1 cellular context compared by ENCODE assay signal in the genomic region with DNA sequence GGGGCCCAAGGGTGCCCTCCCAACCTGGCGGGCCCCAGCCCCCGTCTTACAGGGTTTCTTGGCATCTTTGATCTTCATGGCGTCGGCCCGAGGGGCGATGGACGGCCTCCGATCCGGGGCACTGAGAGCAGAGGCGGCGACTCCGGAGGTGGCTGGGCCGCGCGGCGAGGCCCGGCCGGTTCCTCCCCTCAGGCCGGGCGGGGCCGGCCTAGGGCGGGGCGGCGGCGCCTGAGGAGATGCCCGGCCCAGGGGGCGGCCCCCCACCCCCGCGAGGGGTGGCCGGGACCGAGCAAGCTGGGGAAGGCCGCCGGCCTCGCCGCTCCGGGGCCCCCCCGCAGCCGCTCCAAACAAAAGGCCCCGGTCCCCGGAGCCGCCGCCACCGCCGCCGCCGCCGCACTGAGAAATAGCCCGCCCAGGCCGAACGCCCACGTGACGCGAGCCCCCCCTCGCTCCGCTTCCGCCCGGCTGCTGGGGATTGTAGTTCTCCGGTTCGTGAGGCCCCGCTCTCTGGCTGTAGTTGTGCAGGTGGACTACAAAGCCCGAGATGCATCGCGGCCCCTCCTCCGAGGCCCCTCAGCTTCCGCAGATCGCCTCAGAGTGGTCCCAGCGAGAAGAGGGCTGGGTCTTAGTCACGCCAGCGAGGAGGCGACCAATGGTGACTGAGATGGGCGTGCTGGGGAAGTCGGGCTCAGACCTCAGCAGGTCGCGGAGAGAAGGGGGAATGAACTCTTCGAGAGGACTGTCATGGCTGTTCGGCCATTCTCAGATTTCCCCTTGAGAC.
TF ChIP-seq lines count a peak whose summit lies in the region.

PANK3 (minus strand) TSS at position 163 of the 781 bp plus-strand sequence; CDS start at position 78, 85 bp downstream.

TF ChIP-seq in HepG2, 621 proteins besides CTCF, POLR2A, EP300 and RAD21 (continued from another document and continues in another):
- TF ChIP-seq, protein P1, sequence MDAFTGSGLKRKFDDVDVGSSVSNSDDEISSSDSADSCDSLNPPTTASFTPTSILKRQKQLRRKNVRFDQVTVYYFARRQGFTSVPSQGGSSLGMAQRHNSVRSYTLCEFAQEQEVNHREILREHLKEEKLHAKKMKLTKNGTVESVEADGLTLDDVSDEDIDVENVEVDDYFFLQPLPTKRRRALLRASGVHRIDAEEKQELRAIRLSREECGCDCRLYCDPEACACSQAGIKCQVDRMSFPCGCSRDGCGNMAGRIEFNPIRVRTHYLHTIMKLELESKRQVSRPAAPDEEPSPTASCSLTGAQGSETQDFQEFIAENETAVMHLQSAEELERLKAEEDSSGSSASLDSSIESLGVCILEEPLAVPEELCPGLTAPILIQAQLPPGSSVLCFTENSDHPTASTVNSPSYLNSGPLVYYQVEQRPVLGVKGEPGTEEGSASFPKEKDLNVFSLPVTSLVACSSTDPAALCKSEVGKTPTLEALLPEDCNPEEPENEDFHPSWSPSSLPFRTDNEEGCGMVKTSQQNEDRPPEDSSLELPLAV (CRISPR knock-in tag; conservative IDR thresholded peaks at IDR 0.05; ENCODE audit: low read depth), result no peak
- TF ChIP-seq PHF8 (CRISPR knock-in tag; IDR thresholded peaks at IDR 0.05) (peak; percentile 82), ZNF670 (CRISPR knock-in tag; IDR thresholded peaks at IDR 0.05; ENCODE audit: borderline replicate concordance) (peak; percentile 78), CEBPG (CRISPR knock-in tag; IDR thresholded peaks at IDR 0.05) (no peak), ZNF160 (CRISPR knock-in tag; IDR thresholded peaks at IDR 0.05) (no peak), ZFP36L1 (CRISPR knock-in tag; IDR thresholded peaks at IDR 0.05) (peak; percentile 81), MBD4 (IDR thresholded peaks at IDR 0.05; ENCODE audit: borderline replicate concordance, low read length) (no peak), GZF1 (CRISPR knock-in tag; IDR thresholded peaks at IDR 0.05) (no peak), PAXIP1 (CRISPR knock-in tag; conservative IDR thresholded peaks at IDR 0.05) (peak; percentile 76), RFXAP (CRISPR knock-in tag; IDR thresholded peaks at IDR 0.05; ENCODE audit: borderline replicate concordance) (peak; percentile 84; the same call in 1 of the 2 replicates), SMC3 (IDR thresholded peaks at IDR 0.05; ENCODE audit: low read length) (0 out of 2 replicates have a peak, but pooled peaks have one; percentile 4), ZNF136 (CRISPR knock-in tag; IDR thresholded peaks at IDR 0.05; ENCODE audit: low read depth) (0 out of 2 replicates have a peak, but pooled peaks have one; percentile 55), ZNF205 (CRISPR knock-in tag; IDR thresholded peaks at IDR 0.05) (no peak), DBP (CRISPR knock-in tag; IDR thresholded peaks at IDR 0.05; ENCODE audit: not compliant biosample characterization) (no peak), POLR2AphosphoS5 (IDR thresholded peaks at IDR 0.05; ENCODE audit: low read depth, low read length) (peak; percentile 98), KMT2B (CRISPR knock-in tag; IDR thresholded peaks at IDR 0.05) (peak; percentile 67; the same call in 1 of the 2 replicates), ZSCAN25 (CRISPR knock-in tag; IDR thresholded peaks at IDR 0.05) (no peak), TSC22D2 (CRISPR knock-in tag; IDR thresholded peaks at IDR 0.05; ENCODE audit: borderline replicate concordance) (no peak), ERF (CRISPR knock-in tag; IDR thresholded peaks at IDR 0.05) (peak; percentile 81), CHD2 (IDR thresholded peaks at IDR 0.05; ENCODE audit: low read depth, low read length) (peak; percentile 60; the same call in 1 of the 2 replicates), ATM (IDR thresholded peaks at IDR 0.05; ENCODE audit: borderline replicate concordance) (no peak), BRD4 (CRISPR knock-in tag; IDR thresholded peaks at IDR 0.05) (peak; percentile 86), PLRG1 (conservative IDR thresholded peaks at IDR 0.05) (no peak), ZMAT3 (CRISPR knock-in tag; conservative IDR thresholded peaks at IDR 0.05) (no peak), HNRNPL (IDR thresholded peaks at IDR 0.05; ENCODE audit: low read depth, low read length) (no peak), SMYD3 (CRISPR knock-in tag; IDR thresholded peaks at IDR 0.05) (no peak)
- TF ChIP-seq, protein P2, sequence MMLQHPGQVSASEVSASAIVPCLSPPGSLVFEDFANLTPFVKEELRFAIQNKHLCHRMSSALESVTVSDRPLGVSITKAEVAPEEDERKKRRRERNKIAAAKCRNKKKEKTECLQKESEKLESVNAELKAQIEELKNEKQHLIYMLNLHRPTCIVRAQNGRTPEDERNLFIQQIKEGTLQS (CRISPR knock-in tag; IDR thresholded peaks at IDR 0.05), result no peak
- TF ChIP-seq, protein P3, sequence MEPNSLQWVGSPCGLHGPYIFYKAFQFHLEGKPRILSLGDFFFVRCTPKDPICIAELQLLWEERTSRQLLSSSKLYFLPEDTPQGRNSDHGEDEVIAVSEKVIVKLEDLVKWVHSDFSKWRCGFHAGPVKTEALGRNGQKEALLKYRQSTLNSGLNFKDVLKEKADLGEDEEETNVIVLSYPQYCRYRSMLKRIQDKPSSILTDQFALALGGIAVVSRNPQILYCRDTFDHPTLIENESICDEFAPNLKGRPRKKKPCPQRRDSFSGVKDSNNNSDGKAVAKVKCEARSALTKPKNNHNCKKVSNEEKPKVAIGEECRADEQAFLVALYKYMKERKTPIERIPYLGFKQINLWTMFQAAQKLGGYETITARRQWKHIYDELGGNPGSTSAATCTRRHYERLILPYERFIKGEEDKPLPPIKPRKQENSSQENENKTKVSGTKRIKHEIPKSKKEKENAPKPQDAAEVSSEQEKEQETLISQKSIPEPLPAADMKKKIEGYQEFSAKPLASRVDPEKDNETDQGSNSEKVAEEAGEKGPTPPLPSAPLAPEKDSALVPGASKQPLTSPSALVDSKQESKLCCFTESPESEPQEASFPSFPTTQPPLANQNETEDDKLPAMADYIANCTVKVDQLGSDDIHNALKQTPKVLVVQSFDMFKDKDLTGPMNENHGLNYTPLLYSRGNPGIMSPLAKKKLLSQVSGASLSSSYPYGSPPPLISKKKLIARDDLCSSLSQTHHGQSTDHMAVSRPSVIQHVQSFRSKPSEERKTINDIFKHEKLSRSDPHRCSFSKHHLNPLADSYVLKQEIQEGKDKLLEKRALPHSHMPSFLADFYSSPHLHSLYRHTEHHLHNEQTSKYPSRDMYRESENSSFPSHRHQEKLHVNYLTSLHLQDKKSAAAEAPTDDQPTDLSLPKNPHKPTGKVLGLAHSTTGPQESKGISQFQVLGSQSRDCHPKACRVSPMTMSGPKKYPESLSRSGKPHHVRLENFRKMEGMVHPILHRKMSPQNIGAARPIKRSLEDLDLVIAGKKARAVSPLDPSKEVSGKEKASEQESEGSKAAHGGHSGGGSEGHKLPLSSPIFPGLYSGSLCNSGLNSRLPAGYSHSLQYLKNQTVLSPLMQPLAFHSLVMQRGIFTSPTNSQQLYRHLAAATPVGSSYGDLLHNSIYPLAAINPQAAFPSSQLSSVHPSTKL (CRISPR knock-in tag; IDR thresholded peaks at IDR 0.05), result no peak; the same call in 1 of the 2 replicates
- TF ChIP-seq, protein P4, sequence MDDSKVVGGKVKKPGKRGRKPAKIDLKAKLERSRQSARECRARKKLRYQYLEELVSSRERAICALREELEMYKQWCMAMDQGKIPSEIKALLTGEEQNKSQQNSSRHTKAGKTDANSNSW (CRISPR knock-in tag; IDR thresholded peaks at IDR 0.05; ENCODE audit: borderline replicate concordance), result no peak
- TF ChIP-seq, protein P5, sequence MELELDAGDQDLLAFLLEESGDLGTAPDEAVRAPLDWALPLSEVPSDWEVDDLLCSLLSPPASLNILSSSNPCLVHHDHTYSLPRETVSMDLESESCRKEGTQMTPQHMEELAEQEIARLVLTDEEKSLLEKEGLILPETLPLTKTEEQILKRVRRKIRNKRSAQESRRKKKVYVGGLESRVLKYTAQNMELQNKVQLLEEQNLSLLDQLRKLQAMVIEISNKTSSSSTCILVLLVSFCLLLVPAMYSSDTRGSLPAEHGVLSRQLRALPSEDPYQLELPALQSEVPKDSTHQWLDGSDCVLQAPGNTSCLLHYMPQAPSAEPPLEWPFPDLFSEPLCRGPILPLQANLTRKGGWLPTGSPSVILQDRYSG (CRISPR knock-in tag; IDR thresholded peaks at IDR 0.05), result no peak
- TF ChIP-seq, protein P6, sequence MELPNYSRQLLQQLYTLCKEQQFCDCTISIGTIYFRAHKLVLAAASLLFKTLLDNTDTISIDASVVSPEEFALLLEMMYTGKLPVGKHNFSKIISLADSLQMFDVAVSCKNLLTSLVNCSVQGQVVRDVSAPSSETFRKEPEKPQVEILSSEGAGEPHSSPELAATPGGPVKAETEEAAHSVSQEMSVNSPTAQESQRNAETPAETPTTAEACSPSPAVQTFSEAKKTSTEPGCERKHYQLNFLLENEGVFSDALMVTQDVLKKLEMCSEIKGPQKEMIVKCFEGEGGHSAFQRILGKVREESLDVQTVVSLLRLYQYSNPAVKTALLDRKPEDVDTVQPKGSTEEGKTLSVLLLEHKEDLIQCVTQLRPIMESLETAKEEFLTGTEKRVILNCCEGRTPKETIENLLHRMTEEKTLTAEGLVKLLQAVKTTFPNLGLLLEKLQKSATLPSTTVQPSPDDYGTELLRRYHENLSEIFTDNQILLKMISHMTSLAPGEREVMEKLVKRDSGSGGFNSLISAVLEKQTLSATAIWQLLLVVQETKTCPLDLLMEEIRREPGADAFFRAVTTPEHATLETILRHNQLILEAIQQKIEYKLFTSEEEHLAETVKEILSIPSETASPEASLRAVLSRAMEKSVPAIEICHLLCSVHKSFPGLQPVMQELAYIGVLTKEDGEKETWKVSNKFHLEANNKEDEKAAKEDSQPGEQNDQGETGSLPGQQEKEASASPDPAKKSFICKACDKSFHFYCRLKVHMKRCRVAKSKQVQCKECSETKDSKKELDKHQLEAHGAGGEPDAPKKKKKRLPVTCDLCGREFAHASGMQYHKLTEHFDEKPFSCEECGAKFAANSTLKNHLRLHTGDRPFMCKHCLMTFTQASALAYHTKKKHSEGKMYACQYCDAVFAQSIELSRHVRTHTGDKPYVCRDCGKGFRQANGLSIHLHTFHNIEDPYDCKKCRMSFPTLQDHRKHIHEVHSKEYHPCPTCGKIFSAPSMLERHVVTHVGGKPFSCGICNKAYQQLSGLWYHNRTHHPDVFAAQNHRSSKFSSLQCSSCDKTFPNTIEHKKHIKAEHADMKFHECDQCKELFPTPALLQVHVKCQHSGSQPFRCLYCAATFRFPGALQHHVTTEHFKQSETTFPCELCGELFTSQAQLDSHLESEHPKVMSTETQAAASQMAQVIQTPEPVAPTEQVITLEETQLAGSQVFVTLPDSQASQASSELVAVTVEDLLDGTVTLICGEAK (IDR thresholded peaks at IDR 0.05), result no peak; the same call in 1 of the 2 replicates
- TF ChIP-seq, protein P6 (CRISPR knock-in tag; IDR thresholded peaks at IDR 0.05), result peak; percentile 71; the same call in 1 of the 2 replicates
